Comparison of ENCODE assay signal across 1 cellular context in the genomic region with DNA sequence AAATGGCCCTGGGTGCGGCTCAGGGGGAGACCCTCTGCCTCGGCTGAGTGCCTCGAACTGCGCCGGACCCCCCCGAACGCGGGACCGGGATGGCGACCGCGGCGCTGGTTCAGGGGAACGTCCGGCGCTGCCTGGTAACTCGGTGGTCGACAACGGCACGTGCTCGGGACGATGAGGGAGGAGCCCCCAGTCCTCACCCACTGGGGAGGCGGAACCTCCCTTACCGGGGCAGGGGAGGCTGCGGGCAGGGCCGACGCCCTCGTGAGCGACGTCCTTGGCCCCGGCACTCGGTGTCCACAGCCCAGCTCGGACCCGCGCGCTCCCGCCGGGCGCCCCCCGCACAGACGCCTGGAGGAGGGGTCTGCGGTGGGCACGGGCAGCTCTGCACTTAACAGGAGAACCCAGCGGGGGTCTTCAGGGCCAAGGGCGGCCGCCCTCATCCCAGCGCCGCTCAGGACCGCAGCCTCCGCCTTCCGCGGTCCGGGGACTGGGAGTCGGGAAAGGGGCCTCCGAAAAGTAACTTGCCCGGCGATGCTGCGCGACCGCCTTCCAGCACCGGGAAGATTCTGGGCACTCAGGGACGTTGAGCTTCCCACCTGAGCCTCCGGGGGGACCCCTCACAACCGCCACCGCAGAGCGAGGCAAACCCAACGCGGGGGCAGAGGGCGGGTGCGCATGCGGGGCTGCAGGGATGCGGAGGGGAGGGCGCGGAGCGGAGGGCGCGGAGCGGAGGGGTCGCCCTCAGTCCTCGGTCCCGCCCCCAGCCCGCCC.
TF ChIP-seq lines count a peak whose summit lies in the region.

No MANE protein-coding gene starts in this region.

TF ChIP-seq in endothelial cell of umbilical vein, 7 proteins besides CTCF, POLR2A, EP300 and RAD21:
- TF ChIP-seq JUN (IDR thresholded peaks at IDR 0.05; ENCODE audit: borderline replicate concordance, insufficient read depth, insufficient read length, low read depth) (no peak), EZH2 (IDR thresholded peaks at IDR 0.05; ENCODE audit: borderline replicate concordance, low read depth, low read length, severe bottlenecking) (peak; percentile 22), FOS (IDR thresholded peaks at IDR 0.05; ENCODE audit: borderline replicate concordance, insufficient read depth, low read length) (no peak), GATA2 (IDR thresholded peaks at IDR 0.05; ENCODE audit: insufficient read depth, insufficient read length, low read depth, low read length) (no peak), POLR2AphosphoS5 (IDR thresholded peaks at IDR 0.05; ENCODE audit: insufficient read depth, low read depth, low read length) (no peak), MYC (IDR thresholded peaks at IDR 0.05; ENCODE audit: low read depth, low read length) (no peak)
- TF ChIP-seq, protein P1, sequence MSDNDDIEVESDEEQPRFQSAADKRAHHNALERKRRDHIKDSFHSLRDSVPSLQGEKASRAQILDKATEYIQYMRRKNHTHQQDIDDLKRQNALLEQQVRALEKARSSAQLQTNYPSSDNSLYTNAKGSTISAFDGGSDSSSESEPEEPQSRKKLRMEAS (IDR thresholded peaks at IDR 0.05; ENCODE audit: insufficient read depth, insufficient read length) = no peak
